Comparison of ENCODE assay signal across 1 cellular context in the genomic region with DNA sequence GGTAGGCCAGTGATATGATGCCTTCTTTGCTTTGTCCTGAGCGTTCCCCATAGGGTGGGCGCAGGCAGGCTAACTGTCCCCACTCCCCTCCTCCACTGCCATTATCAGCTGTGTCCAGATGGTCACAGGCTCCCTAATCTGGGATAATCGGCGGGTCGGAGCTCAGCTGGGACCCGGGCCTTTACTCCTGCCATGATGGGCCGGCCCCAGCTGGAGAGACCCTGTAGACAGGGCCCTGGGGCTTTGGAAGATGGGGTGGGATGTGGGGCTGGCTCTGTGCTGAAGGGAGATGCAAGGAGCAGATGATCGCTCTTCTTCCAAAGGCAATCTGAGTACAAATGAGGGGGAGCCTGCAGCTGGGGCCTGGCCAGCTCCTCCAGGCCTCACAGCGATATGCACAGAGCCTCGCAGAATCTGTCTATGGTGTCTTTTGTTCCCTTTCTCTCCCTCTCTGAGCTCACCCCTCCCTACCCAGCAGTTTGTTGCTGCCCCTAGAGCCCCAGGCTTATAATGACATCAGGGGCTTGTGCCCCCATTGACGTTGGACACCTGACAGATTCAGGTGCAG.
TF ChIP-seq lines count a peak whose summit lies in the region.

No MANE protein-coding gene starts in this region.

TF ChIP-seq in K562, 482 proteins besides CTCF, POLR2A, EP300 and RAD21 (continued from another document):
- TF ChIP-seq, protein P1, sequence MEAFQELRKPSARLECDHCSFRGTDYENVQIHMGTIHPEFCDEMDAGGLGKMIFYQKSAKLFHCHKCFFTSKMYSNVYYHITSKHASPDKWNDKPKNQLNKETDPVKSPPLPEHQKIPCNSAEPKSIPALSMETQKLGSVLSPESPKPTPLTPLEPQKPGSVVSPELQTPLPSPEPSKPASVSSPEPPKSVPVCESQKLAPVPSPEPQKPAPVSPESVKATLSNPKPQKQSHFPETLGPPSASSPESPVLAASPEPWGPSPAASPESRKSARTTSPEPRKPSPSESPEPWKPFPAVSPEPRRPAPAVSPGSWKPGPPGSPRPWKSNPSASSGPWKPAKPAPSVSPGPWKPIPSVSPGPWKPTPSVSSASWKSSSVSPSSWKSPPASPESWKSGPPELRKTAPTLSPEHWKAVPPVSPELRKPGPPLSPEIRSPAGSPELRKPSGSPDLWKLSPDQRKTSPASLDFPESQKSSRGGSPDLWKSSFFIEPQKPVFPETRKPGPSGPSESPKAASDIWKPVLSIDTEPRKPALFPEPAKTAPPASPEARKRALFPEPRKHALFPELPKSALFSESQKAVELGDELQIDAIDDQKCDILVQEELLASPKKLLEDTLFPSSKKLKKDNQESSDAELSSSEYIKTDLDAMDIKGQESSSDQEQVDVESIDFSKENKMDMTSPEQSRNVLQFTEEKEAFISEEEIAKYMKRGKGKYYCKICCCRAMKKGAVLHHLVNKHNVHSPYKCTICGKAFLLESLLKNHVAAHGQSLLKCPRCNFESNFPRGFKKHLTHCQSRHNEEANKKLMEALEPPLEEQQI (IDR thresholded peaks at IDR 0.05): peak; percentile 48; the same call in 1 of the 2 replicates
- TF ChIP-seq ZFPM2 (CRISPR knock-in tag; IDR thresholded peaks at IDR 0.05) (no peak), SMARCC2 (IDR thresholded peaks at IDR 0.05; ENCODE audit: low read depth) (no peak), CTBP1 (IDR thresholded peaks at IDR 0.05; ENCODE audit: borderline replicate concordance) (peak; percentile 34; the same call in 1 of the 2 replicates), RBM34 (IDR thresholded peaks at IDR 0.05; ENCODE audit: borderline replicate concordance, insufficient read depth, low read length) (no peak), OTX1 (CRISPR knock-in tag; IDR thresholded peaks at IDR 0.05) (no peak), TRIM24 (IDR thresholded peaks at IDR 0.05) (peak in 1 of 2 experiments; percentile 71; a peak in 2 of 4 replicates), ZNF41 (CRISPR knock-in tag; conservative IDR thresholded peaks at IDR 0.05) (peak; percentile 67), TEAD4 (IDR thresholded peaks at IDR 0.05; ENCODE audit: low read length) (peak; percentile 83), TEAD4 (CRISPR knock-in tag; IDR thresholded peaks at IDR 0.05; ENCODE audit: borderline replicate concordance) (no peak), CCNT2 (IDR thresholded peaks at IDR 0.05; ENCODE audit: borderline replicate concordance, extremely low read depth, insufficient read length, low read depth, low read length) (peak; percentile 58), STAT5A (IDR thresholded peaks at IDR 0.05; ENCODE audit: borderline replicate concordance, low read length) (peak; percentile 2; the same call in 1 of the 2 replicates), MYNN (IDR thresholded peaks at IDR 0.05) (peak; percentile 41; the same call in 1 of the 2 replicates), MYNN (CRISPR knock-in tag; IDR thresholded peaks at IDR 0.05) (no peak), CBFA2T2 (conservative IDR thresholded peaks at IDR 0.05) (peak; percentile 87), SPI1 (IDR thresholded peaks at IDR 0.05; ENCODE audit: borderline replicate concordance, low read depth, low read length) (no peak), ZNF165 (CRISPR knock-in tag; IDR thresholded peaks at IDR 0.05; ENCODE audit: borderline replicate concordance) (no peak)
- TF ChIP-seq, protein P2, sequence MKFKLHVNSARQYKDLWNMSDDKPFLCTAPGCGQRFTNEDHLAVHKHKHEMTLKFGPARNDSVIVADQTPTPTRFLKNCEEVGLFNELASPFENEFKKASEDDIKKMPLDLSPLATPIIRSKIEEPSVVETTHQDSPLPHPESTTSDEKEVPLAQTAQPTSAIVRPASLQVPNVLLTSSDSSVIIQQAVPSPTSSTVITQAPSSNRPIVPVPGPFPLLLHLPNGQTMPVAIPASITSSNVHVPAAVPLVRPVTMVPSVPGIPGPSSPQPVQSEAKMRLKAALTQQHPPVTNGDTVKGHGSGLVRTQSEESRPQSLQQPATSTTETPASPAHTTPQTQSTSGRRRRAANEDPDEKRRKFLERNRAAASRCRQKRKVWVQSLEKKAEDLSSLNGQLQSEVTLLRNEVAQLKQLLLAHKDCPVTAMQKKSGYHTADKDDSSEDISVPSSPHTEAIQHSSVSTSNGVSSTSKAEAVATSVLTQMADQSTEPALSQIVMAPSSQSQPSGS (CRISPR knock-in tag; IDR thresholded peaks at IDR 0.05): no peak
- TF ChIP-seq, protein P3, sequence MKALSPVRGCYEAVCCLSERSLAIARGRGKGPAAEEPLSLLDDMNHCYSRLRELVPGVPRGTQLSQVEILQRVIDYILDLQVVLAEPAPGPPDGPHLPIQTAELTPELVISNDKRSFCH (CRISPR knock-in tag; IDR thresholded peaks at IDR 0.05): no peak
- TF ChIP-seq, protein P3 (tag; IDR thresholded peaks at IDR 0.05): peak; percentile 66; the same call in 1 of the 2 replicates
- TF ChIP-seq, protein P4, sequence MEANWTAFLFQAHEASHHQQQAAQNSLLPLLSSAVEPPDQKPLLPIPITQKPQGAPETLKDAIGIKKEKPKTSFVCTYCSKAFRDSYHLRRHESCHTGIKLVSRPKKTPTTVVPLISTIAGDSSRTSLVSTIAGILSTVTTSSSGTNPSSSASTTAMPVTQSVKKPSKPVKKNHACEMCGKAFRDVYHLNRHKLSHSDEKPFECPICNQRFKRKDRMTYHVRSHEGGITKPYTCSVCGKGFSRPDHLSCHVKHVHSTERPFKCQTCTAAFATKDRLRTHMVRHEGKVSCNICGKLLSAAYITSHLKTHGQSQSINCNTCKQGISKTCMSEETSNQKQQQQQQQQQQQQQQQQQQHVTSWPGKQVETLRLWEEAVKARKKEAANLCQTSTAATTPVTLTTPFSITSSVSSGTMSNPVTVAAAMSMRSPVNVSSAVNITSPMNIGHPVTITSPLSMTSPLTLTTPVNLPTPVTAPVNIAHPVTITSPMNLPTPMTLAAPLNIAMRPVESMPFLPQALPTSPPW (CRISPR knock-in tag; IDR thresholded peaks at IDR 0.05): peak; percentile 34; the same call in 1 of the 2 replicates
- TF ChIP-seq, protein P5, sequence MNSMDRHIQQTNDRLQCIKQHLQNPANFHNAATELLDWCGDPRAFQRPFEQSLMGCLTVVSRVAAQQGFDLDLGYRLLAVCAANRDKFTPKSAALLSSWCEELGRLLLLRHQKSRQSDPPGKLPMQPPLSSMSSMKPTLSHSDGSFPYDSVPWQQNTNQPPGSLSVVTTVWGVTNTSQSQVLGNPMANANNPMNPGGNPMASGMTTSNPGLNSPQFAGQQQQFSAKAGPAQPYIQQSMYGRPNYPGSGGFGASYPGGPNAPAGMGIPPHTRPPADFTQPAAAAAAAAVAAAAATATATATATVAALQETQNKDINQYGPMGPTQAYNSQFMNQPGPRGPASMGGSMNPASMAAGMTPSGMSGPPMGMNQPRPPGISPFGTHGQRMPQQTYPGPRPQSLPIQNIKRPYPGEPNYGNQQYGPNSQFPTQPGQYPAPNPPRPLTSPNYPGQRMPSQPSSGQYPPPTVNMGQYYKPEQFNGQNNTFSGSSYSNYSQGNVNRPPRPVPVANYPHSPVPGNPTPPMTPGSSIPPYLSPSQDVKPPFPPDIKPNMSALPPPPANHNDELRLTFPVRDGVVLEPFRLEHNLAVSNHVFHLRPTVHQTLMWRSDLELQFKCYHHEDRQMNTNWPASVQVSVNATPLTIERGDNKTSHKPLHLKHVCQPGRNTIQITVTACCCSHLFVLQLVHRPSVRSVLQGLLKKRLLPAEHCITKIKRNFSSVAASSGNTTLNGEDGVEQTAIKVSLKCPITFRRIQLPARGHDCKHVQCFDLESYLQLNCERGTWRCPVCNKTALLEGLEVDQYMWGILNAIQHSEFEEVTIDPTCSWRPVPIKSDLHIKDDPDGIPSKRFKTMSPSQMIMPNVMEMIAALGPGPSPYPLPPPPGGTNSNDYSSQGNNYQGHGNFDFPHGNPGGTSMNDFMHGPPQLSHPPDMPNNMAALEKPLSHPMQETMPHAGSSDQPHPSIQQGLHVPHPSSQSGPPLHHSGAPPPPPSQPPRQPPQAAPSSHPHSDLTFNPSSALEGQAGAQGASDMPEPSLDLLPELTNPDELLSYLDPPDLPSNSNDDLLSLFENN (IDR thresholded peaks at IDR 0.05; ENCODE audit: low read depth in 2 of 2, low read length in 2 of 2): peak in 1 of 2 experiments; percentile 73; a peak in 1 of 4 replicates
